In the genomic region with DNA sequence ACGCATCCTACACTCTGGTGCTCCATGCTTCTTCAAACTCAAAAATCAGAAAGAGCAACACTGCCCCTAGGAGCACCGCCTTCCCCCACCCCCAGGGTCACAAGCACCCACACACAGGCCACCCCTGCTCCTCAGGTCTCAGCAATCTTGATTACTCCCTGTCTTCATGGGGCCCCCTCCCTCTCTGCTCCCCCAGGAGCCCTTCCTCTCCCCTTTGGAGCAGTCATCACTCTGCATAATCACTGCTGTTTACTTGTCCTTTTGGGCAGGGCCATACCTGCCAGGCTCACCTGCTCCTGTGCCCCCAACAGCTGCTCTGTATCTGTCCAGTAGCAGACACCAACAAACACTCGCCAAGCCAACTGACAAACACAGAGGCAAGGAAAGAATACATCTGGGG, we compare ENCODE assay signal across 16 cellular contexts. TPM values are rescaled to one million over a fixed set of nuclear protein-coding genes. Genes with fewer than 3 reads are reported as not detected.
DNase-seq lines count a peak whose midpoint lies in the region; ATAC-seq and TF ChIP-seq lines count a peak whose summit lies in the region.
"Had no signal": no experiment of that assay in that cellular context is flagged by ENCODE, and none has a peak within 500 bp of the region (broad histone marks: within the 10 kb centered on the region; RNA-seq: fewer than 3 reads in every experiment).

No MANE protein-coding gene starts in this region.

- intact Hi-C loops in dorsolateral prefrontal cortex (cut with DNase I) = loop anchor here in 1 of 2 donors (5.0 kb wide), 1 partner anchor 80 kb away; no protein-coding TSS in a partner anchor
- intact Hi-C loops in lower lobe of right lung (cut with DNase I) = no loop called here

- no peaks in the 10 kb centered on the region for H3K79me1 ChIP-seq in H9 (ENCODE audit: insufficient read depth, low read depth, low read length, poor library complexity, severe bottlenecking)

- no peak overlapping the region for H2BK20ac ChIP-seq in H9 (ENCODE audit: low read depth, low read length, poor library complexity, severe bottlenecking)

- peak overlapping the region in 1 of 2 experiments; percentile 60; a peak in 3 of 5 replicates for H3K4me3 Mint-ChIP-seq in H9
- H3K4me3 Mint-ChIP-seq in neural progenitor cell = no peak overlapping the region
- no peak overlapping the region for H3K4me3 Mint-ChIP-seq in immature natural killer cell
- H3K4me3 Mint-ChIP-seq: CD8-positive, alpha-beta memory T cell; T-helper 1 cell treated with Interleukin-12 subunit alpha and Interleukin-12 subunit beta and Interleukin-4 antibody, amounts not matched to agents 30 μg/mL and 1 μg/mL, for 36 hours had no signal

- TF ChIP-seq CTCF in H9 (conservative IDR thresholded peaks at IDR 0.05) (no peak), KMS-11 (conservative IDR thresholded peaks at IDR 0.05; ENCODE audit: low read depth, low read length) (no peak), dorsolateral prefrontal cortex (IDR thresholded peaks at IDR 0.05 in 54 of 56, conservative IDR thresholded peaks at IDR 0.05 in 2 of 56; ENCODE audit: low read depth in 1 of 56, partially characterized antibody in 56 of 56) (no peak), neural progenitor cell (IDR thresholded peaks at IDR 0.05) (no peak), lower lobe of right lung (IDR thresholded peaks at IDR 0.05) (no peak)

- ATAC-seq in lower lobe of right lung = no peak
- no peak for ATAC-seq in HG03135 (IDR thresholded peaks at IDR 0.05; ENCODE audit: unreplicated experiment)

- no peak overlapping the region for H2AK5ac ChIP-seq in H9 (ENCODE audit: insufficient read length, low read length)

- H3K79me2 ChIP-seq in H9 (ENCODE audit: insufficient read depth, low read length) (no peaks in the 10 kb centered on the region), KMS-11 (ENCODE audit: insufficient read depth, low read depth) (no peaks in the 10 kb centered on the region), neural progenitor cell (ENCODE audit: low read depth) (no peaks in the 10 kb centered on the region)

- no peak overlapping the region for H3T11ph ChIP-seq in H9 (ENCODE audit: low read length)

- peak overlapping the region; percentile 80 to 93 (median 88) for H3K27ac Mint-ChIP-seq in H9
- H3K27ac Mint-ChIP-seq in neural progenitor cell = no peak overlapping the region
- no peak overlapping the region for H3K27ac Mint-ChIP-seq in immature natural killer cell
- H3K27ac Mint-ChIP-seq: CD8-positive, alpha-beta memory T cell; T-helper 1 cell treated with Interleukin-12 subunit alpha and Interleukin-12 subunit beta and Interleukin-4 antibody, amounts not matched to agents 30 μg/mL and 1 μg/mL, for 36 hours had no signal

- no peak overlapping the region for H3K4me3 ChIP-seq in KMS-11 (IDR thresholded peaks at IDR 0.05; ENCODE audit: insufficient read depth, low read depth, low read length)
- no peak overlapping the region for H3K4me3 ChIP-seq in dorsolateral prefrontal cortex
- no peak overlapping the region for H3K4me3 ChIP-seq in neural progenitor cell
- no peak overlapping the region for H3K4me3 ChIP-seq in lower lobe of right lung
- H3K4me3 ChIP-seq: PC-9, SJSA1 had no signal

- no peak overlapping the region for H3K4me2 ChIP-seq in H9 (ENCODE audit: insufficient read depth, insufficient read length, low read length)
- H3K4me2 ChIP-seq in KMS-11 = peak overlapping the region; percentile 71
- peak overlapping the region; percentile 63 for H3K4me2 ChIP-seq in neural progenitor cell
- H3K4me2 ChIP-seq: PC-9 had no signal

- H3K36me3 ChIP-seq in KMS-11 (ENCODE audit: insufficient read depth) = no peaks in the 10 kb centered on the region
- no peaks in the 10 kb centered on the region for H3K36me3 ChIP-seq in neural progenitor cell
- no peaks in the 10 kb centered on the region for H3K36me3 ChIP-seq in lower lobe of right lung
- H3K36me3 ChIP-seq: SJSA1 had no signal

- peaks cover 16% of the 10 kb centered on the region for H3F3A ChIP-seq in neural progenitor cell (ENCODE audit: low read depth)

- H4K20me1 ChIP-seq in H9 (ENCODE audit: control insufficient read depth, insufficient read depth, insufficient read length) = no peaks in the 10 kb centered on the region
- no peaks in the 10 kb centered on the region for H4K20me1 ChIP-seq in KMS-11 (ENCODE audit: insufficient read depth)
- H4K20me1 ChIP-seq in neural progenitor cell (ENCODE audit: low read depth) = no peaks in the 10 kb centered on the region

- H3K4me1 Mint-ChIP-seq in H9 (peaks cover 53 to 56% of the 10 kb centered on the region in 2 experiments), neural progenitor cell (peaks cover 31% of the 10 kb centered on the region), immature natural killer cell (no peaks in the 10 kb centered on the region)
- H3K4me1 Mint-ChIP-seq: CD8-positive, alpha-beta memory T cell had no signal

- H2AFZ ChIP-seq in H9 (ENCODE audit: low read length) (no peak overlapping the region), KMS-11 (ENCODE audit: low read depth) (peak overlapping the region; percentile 57), neural progenitor cell (replicated peaks) (no peak overlapping the region)
- H2AFZ ChIP-seq: PC-9 had no signal

- H3K27me3 Mint-ChIP-seq in H9 (ENCODE audit: low read depth) (peaks cover 40% of the 10 kb centered on the region), neural progenitor cell (ENCODE audit: insufficient read depth, low read depth) (peaks cover 11% of the 10 kb centered on the region), immature natural killer cell (ENCODE audit: low read depth in 3 of 3) (peaks cover 0 to 5% (median 4%) of the 10 kb centered on the region in 3 donors)

- H3K36me3 Mint-ChIP-seq in H9 (ENCODE audit: insufficient read depth in 1 of 3, low read depth in 3 of 3) (no peaks in the 10 kb centered on the region; a peak in 1 of 7 replicates), neural progenitor cell (no peaks in the 10 kb centered on the region), immature natural killer cell (no peaks in the 10 kb centered on the region)
- H3K36me3 Mint-ChIP-seq: CD8-positive, alpha-beta memory T cell had no signal

- no CpG with 5 or more reads among the region's 3 CpGs for WGBS in H9 (ENCODE audit: extremely low coverage, insufficient read length, low lambda C conversion rate)

- no peak overlapping the region for H3K56ac ChIP-seq in H9 (ENCODE audit: insufficient read length, low read depth, low read length)

- DNase-seq in H9 (no peak), dorsolateral prefrontal cortex (no peak), neural progenitor cell (ENCODE audit: low spot score) (no peak), lower lobe of right lung (no peak), immature natural killer cell (no peak)
- DNase-seq: CD8-positive, alpha-beta memory T cell; DMS79 treated with DMSO at 0.1 percent for 48 hours; NCI-H1436; NCI-H2029; NCI-H446 treated with DMSO at 0.1 percent for 48 hours; NCI-H774; PC-9 had no signal

- no peak overlapping the region for H3K4ac ChIP-seq in H9 (ENCODE audit: low read depth, low read length)

- no peak overlapping the region for H2BK12ac ChIP-seq in H9 (ENCODE audit: insufficient read length, low read depth, low read length)

- H3K9me3 ChIP-seq in H9 (ENCODE audit: control insufficient read depth, low read depth, low read length) = no peaks in the 10 kb centered on the region
- H3K9me3 ChIP-seq in neural progenitor cell (ENCODE audit: low read depth) = no peaks in the 10 kb centered on the region
- no peaks in the 10 kb centered on the region for H3K9me3 ChIP-seq in lower lobe of right lung
- H3K9me3 ChIP-seq: SJSA1 had no signal

- H3K23ac ChIP-seq in H9 (ENCODE audit: insufficient read length, low read depth, low read length) = no peak overlapping the region

- H4K5ac ChIP-seq in H9 (ENCODE audit: insufficient read length, low read depth, low read length) = no peak overlapping the region

- no peak overlapping the region for H4K91ac ChIP-seq in H9 (ENCODE audit: insufficient read length, low read depth, low read length)

- H2BK15ac ChIP-seq in H9 (ENCODE audit: low read depth, low read length) = no peak overlapping the region

- peaks cover 16% of the 10 kb centered on the region; the same call in 1 of the 2 replicates for H3K4me1 ChIP-seq in H9 (ENCODE audit: insufficient read depth, low read length)
- peaks cover 69% of the 10 kb centered on the region for H3K4me1 ChIP-seq in KMS-11 (ENCODE audit: low read depth, poor library complexity, severe bottlenecking)
- peaks cover 45% of the 10 kb centered on the region for H3K4me1 ChIP-seq in neural progenitor cell
- no peaks in the 10 kb centered on the region for H3K4me1 ChIP-seq in lower lobe of right lung
- H3K4me1 ChIP-seq: SJSA1 had no signal

- H3K27ac ChIP-seq in H9 (ENCODE audit: insufficient read length, low read depth, low read length) (no peak overlapping the region), KMS-11 (peak overlapping the region; percentile 97), dorsolateral prefrontal cortex (peak overlapping the region in 58 of 59 donors; percentile 70 to 99 (median 91)), neural progenitor cell (peak overlapping the region; percentile 46), lower lobe of right lung (no peak overlapping the region)
- H3K27ac ChIP-seq: PC-9, SJSA1 had no signal

- H3K9ac ChIP-seq in H9 (ENCODE audit: extremely low read depth, insufficient read length, low read length) (no peak overlapping the region), KMS-11 (peak overlapping the region; percentile 44; the same call in 1 of the 2 replicates), neural progenitor cell (no peak overlapping the region)

- no peaks in the 10 kb centered on the region; the same call in 1 of the 2 replicates for H3K27me3 ChIP-seq in H9 (ENCODE audit: insufficient read depth, low read length)
- H3K27me3 ChIP-seq in KMS-11 (ENCODE audit: insufficient read depth, low read depth) = no peaks in the 10 kb centered on the region
- H3K27me3 ChIP-seq in dorsolateral prefrontal cortex = peaks cover 0 to 6% (median 0%) of the 10 kb centered on the region in 45 donors
- peaks cover 6% of the 10 kb centered on the region for H3K27me3 ChIP-seq in neural progenitor cell
- H3K27me3 ChIP-seq in lower lobe of right lung (ENCODE audit: low read depth) = peaks cover 14% of the 10 kb centered on the region

- H2BK120ac ChIP-seq in H9 (ENCODE audit: low read depth, low read length, poor library complexity, severe bottlenecking) = no peak overlapping the region

- H4K8ac ChIP-seq in H9 (replicated peaks; ENCODE audit: insufficient read length, low read depth, low read length) = no peak overlapping the region

- H3K18ac ChIP-seq in H9 (ENCODE audit: insufficient read length, low read depth, low read length) = no peak overlapping the region

- H3K9me3 Mint-ChIP-seq in H9 (no peaks in the 10 kb centered on the region; a peak in 1 of 5 replicates), neural progenitor cell (no peaks in the 10 kb centered on the region), immature natural killer cell (no peaks in the 10 kb centered on the region)
- H3K9me3 Mint-ChIP-seq: CD8-positive, alpha-beta memory T cell; T-helper 1 cell treated with Interleukin-12 subunit alpha and Interleukin-12 subunit beta and Interleukin-4 antibody, amounts not matched to agents 30 μg/mL and 1 μg/mL, for 36 hours had no signal

- no peak overlapping the region for H3K14ac ChIP-seq in H9 (ENCODE audit: insufficient read depth, low read length)

- H2BK5ac ChIP-seq in H9 (ENCODE audit: insufficient read length, low read length) = no peak overlapping the region

- H3K23me2 ChIP-seq in H9 (ENCODE audit: insufficient read length, low read depth, low read length, poor library complexity, severe bottlenecking) = no peaks in the 10 kb centered on the region

RNA-seq across cellular contexts. Expression of gene SYNDIG1, which starts 7.6 kb away (rescaled TPM):
- total RNA-seq in H9 (2021) = 4.7 and 5.4 TPM in 2 replicates
- total RNA-seq in dorsolateral prefrontal cortex = 10 to 100 TPM; 26.8 to 67.4 (median 45.8) TPM
- total RNA-seq in neural progenitor cell (ENCODE audit: low replicate concordance) = 1.0 and 4.7 TPM in 2 replicates
- 0.15 TPM for total RNA-seq in lower lobe of right lung
- polyA plus RNA-seq in immature natural killer cell = not detected
- total RNA-seq: CD8-positive, alpha-beta memory T cell; SJSA1 had no signal
- polyA plus RNA-seq: CD8-positive, alpha-beta memory T cell had no signal

Comparison
In these comparisons a context has a peak if more than half of its experiments do, and no peak if none do; other contexts are left out.
1. H3K27ac ChIP-seq: peak in KMS-11 (single experiment), dorsolateral prefrontal cortex (58 of 59) and neural progenitor cell (single experiment); none in H9 (single experiment) and lower lobe of right lung (single experiment).
2. H3K27ac Mint-ChIP-seq: peak in H9 (3 of 3); none in neural progenitor cell (single experiment) and immature natural killer cell (0 of 6).